ENCODE assay signal across 10 cellular contexts in genomic region chr14:97976861-97977260, GRCh38.
DNase-seq lines count a peak whose midpoint lies in the region; ATAC-seq and TF ChIP-seq lines count a peak whose summit lies in the region.
"Had no signal": no experiment of that assay in that cellular context is flagged by ENCODE, and none has a peak within 500 bp of the region (broad histone marks: within the 10 kb centered on the region; RNA-seq: fewer than 3 reads in every experiment).

No MANE protein-coding gene starts in this region.

- H3K9ac ChIP-seq in rectal smooth muscle tissue (ENCODE audit: low read length), result no peak overlapping the region

- no peaks in the 10 kb centered on the region for H3K9me3 Mint-ChIP-seq in CD8-positive, alpha-beta memory T cell
- no peaks in the 10 kb centered on the region for H3K9me3 Mint-ChIP-seq in activated CD8-positive, alpha-beta T cell treated with anti-CD3 and anti-CD28 coated beads for 36 hours

- no peak for TF ChIP-seq CTCF in activated CD8-positive, alpha-beta T cell treated with anti-CD3 and anti-CD28 coated beads for 36 hours (IDR thresholded peaks at IDR 0.05)
- TF ChIP-seq CTCF in esophagus muscularis mucosa (IDR thresholded peaks at IDR 0.05) (no peak), BE2C (IDR thresholded peaks at IDR 0.05; ENCODE audit: low read depth, low read length) (no peak), testis (IDR thresholded peaks at IDR 0.05) (no peak)

- peaks cover 3 to 36% (median 15%) of the 10 kb centered on the region in 3 donors for H3K36me3 Mint-ChIP-seq in CD8-positive, alpha-beta memory T cell
- H3K36me3 Mint-ChIP-seq in activated CD8-positive, alpha-beta T cell treated with anti-CD3 and anti-CD28 coated beads for 36 hours (ENCODE audit: low read depth), result peaks cover 26% of the 10 kb centered on the region

- intact Hi-C loops in activated CD8-positive, alpha-beta T cell treated with anti-CD3 and anti-CD28 coated beads for 36 hours (cut with micrococcal nuclease), result loop anchor here (5.0 to 10.0 kb wide), 3 partner anchors 160 to 1295 kb away; partner anchors contain the start of gene BCL11B
- intact Hi-C loops in esophagus muscularis mucosa (cut with DNase I), result no loop called here
- intact Hi-C loops in testis (cut with DNase I; ENCODE audit: low total_unique reads), result no loop called here

- H3K27me3 Mint-ChIP-seq in CD8-positive, alpha-beta memory T cell, result peaks cover 0 to 1% of the 10 kb centered on the region in 2 donors
- no peaks in the 10 kb centered on the region for H3K27me3 Mint-ChIP-seq in activated CD8-positive, alpha-beta T cell treated with anti-CD3 and anti-CD28 coated beads for 36 hours

- peaks cover 70 to 79% (median 72%) of the 10 kb centered on the region in 3 donors for H3K4me1 Mint-ChIP-seq in CD8-positive, alpha-beta memory T cell
- H3K4me1 Mint-ChIP-seq in activated CD8-positive, alpha-beta T cell treated with anti-CD3 and anti-CD28 coated beads for 36 hours (ENCODE audit: low read depth), result peaks cover 62% of the 10 kb centered on the region

- H3K9me3 ChIP-seq in CD8-positive, alpha-beta memory T cell (ENCODE audit: low read length), result no peaks in the 10 kb centered on the region
- H3K9me3 ChIP-seq in esophagus muscularis mucosa, result no peaks in the 10 kb centered on the region
- no peaks in the 10 kb centered on the region for H3K9me3 ChIP-seq in BE2C
- no peaks in the 10 kb centered on the region for H3K9me3 ChIP-seq in testis

- no peaks in the 10 kb centered on the region for H3K36me3 ChIP-seq in CD8-positive, alpha-beta memory T cell (ENCODE audit: insufficient read depth, low read length)
- H3K36me3 ChIP-seq in esophagus muscularis mucosa (no peaks in the 10 kb centered on the region), rectal smooth muscle tissue (ENCODE audit: control insufficient read depth, insufficient read depth, low read length) (no peaks in the 10 kb centered on the region), BE2C (no peaks in the 10 kb centered on the region), testis (ENCODE audit: low read depth, missing control alignments) (no peaks in the 10 kb centered on the region)
- H3K36me3 ChIP-seq: brain microvascular endothelial cell had no signal

- no peaks in the 10 kb centered on the region for H3K27me3 ChIP-seq in CD8-positive, alpha-beta memory T cell (ENCODE audit: insufficient read depth, low read length, poor library complexity, severe bottlenecking)
- H3K27me3 ChIP-seq in esophagus muscularis mucosa, result no peaks in the 10 kb centered on the region
- H3K27me3 ChIP-seq in rectal smooth muscle tissue (ENCODE audit: control insufficient read depth, insufficient read depth, low read length), result no peaks in the 10 kb centered on the region
- no peaks in the 10 kb centered on the region for H3K27me3 ChIP-seq in BE2C
- H3K27me3 ChIP-seq in testis, result no peaks in the 10 kb centered on the region
- H3K27me3 ChIP-seq: brain microvascular endothelial cell had no signal

- POLR2A ChIA-PET in CD8-positive, alpha-beta memory T cell (lab: Charles Lee), result interaction anchor here (1.2 to 1.4 kb wide), 2 partner anchors 39 to 159 kb away, joined by 4 to 5 read pairs; no protein-coding TSS in a partner anchor
- POLR2A ChIA-PET in activated CD8-positive, alpha-beta T cell treated with anti-CD3 and anti-CD28 coated beads for 36 hours (lab: Charles Lee), result interaction anchor here (0.7 to 2.2 kb wide), 5 partner anchors 10 to 374 kb away, joined by 3 to 12 read pairs (median 4); no protein-coding TSS in a partner anchor

- no peak for ATAC-seq in activated CD8-positive, alpha-beta T cell treated with anti-CD3 and anti-CD28 coated beads for 36 hours
- ATAC-seq in HG03439 (IDR thresholded peaks at IDR 0.05; ENCODE audit: unreplicated experiment), result no peak

- TF ChIP-seq POLR2A in esophagus muscularis mucosa (IDR thresholded peaks at IDR 0.05; ENCODE audit: low read depth) (no peak), testis (IDR thresholded peaks at IDR 0.05) (no peak)

- H3K4me1 ChIP-seq in CD8-positive, alpha-beta memory T cell (ENCODE audit: insufficient read depth, low read length), result peaks cover 68% of the 10 kb centered on the region
- H3K4me1 ChIP-seq in esophagus muscularis mucosa (peaks cover 7 to 44% (median 29%) of the 10 kb centered on the region in 4 donors), rectal smooth muscle tissue (ENCODE audit: control insufficient read depth, insufficient read depth, low read length) (peaks cover 5% of the 10 kb centered on the region), BE2C (no peaks in the 10 kb centered on the region), testis (no peaks in the 10 kb centered on the region)

- H3K27ac ChIP-seq in CD8-positive, alpha-beta memory T cell (ENCODE audit: low read depth, low read length), result peak overlapping the region; percentile 52
- H3K27ac ChIP-seq in esophagus muscularis mucosa (replicated peaks in 1 of 4), result peak overlapping the region; percentile 68 to 74 (median 68)
- H3K27ac ChIP-seq in rectal smooth muscle tissue (ENCODE audit: low read depth, low read length), result peak overlapping the region; percentile 78
- H3K27ac ChIP-seq in testis, result peak overlapping the region in 1 of 2 donors; percentile 24
- H3K27ac ChIP-seq: brain microvascular endothelial cell, VCaP had no signal

- H3K27ac Mint-ChIP-seq in CD8-positive, alpha-beta memory T cell, result peak overlapping the region; percentile 66 to 99 (median 92)
- H3K27ac Mint-ChIP-seq in activated CD8-positive, alpha-beta T cell treated with anti-CD3 and anti-CD28 coated beads for 36 hours, result peak overlapping the region; percentile 95

- peak overlapping the region; percentile 56 for H3K4me3 ChIP-seq in CD8-positive, alpha-beta memory T cell (ENCODE audit: low read length)
- H3K4me3 ChIP-seq in esophagus muscularis mucosa (peak overlapping the region; percentile 45 to 58 (median 50)), rectal smooth muscle tissue (ENCODE audit: low read length) (peak overlapping the region; percentile 25), BE2C (ENCODE audit: low read depth, low read length) (no peak overlapping the region), testis (no peak overlapping the region)

- WGBS in esophagus muscularis mucosa, result 72% methylated on average over 5 of the region's 6 CpGs
- WGBS in testis, 2 donors, result 51 to 55% methylated on average over 6 of the region's 6 CpGs

- H3K4me3 Mint-ChIP-seq in CD8-positive, alpha-beta memory T cell, result peak overlapping the region; percentile 86 to 98 (median 89)
- peak overlapping the region; percentile 89 for H3K4me3 Mint-ChIP-seq in activated CD8-positive, alpha-beta T cell treated with anti-CD3 and anti-CD28 coated beads for 36 hours

- CTCF ChIA-PET in CD8-positive, alpha-beta memory T cell (lab: Charles Lee), result interaction anchor here (0.9 to 3.4 kb wide), 9 partner anchors 16 to 1298 kb away, joined by 3 to 37 read pairs (median 8); no protein-coding TSS in a partner anchor
- CTCF ChIA-PET in activated CD8-positive, alpha-beta T cell treated with anti-CD3 and anti-CD28 coated beads for 36 hours (lab: Charles Lee), result interaction anchor here (1.4 to 6.4 kb wide), 6 partner anchors 13 to 520 kb away, joined by 3 to 103 read pairs (median 4); no protein-coding TSS in a partner anchor

- no peak for TF ChIP-seq EP300 in esophagus muscularis mucosa (IDR thresholded peaks at IDR 0.05)

- peak in 1 of 5 donors; percentile 28 for DNase-seq in CD8-positive, alpha-beta memory T cell
- peak; percentile 39 for DNase-seq in activated CD8-positive, alpha-beta T cell treated with anti-CD3 and anti-CD28 coated beads for 36 hours
- DNase-seq in esophagus muscularis mucosa (ENCODE audit: extremely low spot score) (no peak), glomerular visceral epithelial cell (ENCODE audit: extremely low spot score) (no peak), BE2C (no peak), testis (no peak)
- DNase-seq: brain microvascular endothelial cell had no signal

Comparison
In these comparisons a context has a peak if more than half of its experiments do, and no peak if none do; other contexts are left out.
1. H3K4me3 ChIP-seq: peak in CD8-positive, alpha-beta memory T cell (single experiment), esophagus muscularis mucosa (4 of 4) and rectal smooth muscle tissue (single experiment); none in BE2C (single experiment) and testis (0 of 2).